Comparison of ENCODE assay signal across 10 cellular contexts in genomic region chr17:78154903-78155811, GRCh38. TPM values are rescaled to one million over a fixed set of nuclear protein-coding genes. Genes with fewer than 3 reads are reported as not detected.
DNase-seq lines count a peak whose midpoint lies in the region; ATAC-seq and TF ChIP-seq lines count a peak whose summit lies in the region.
"Had no signal": no experiment of that assay in that cellular context is flagged by ENCODE, and none has a peak within 500 bp of the region (broad histone marks: within the 10 kb centered on the region; RNA-seq: fewer than 3 reads in every experiment).

No MANE protein-coding gene starts in this region.

- no peak overlapping the region for H2BK120ac ChIP-seq in mesendoderm (ENCODE audit: low read depth, low read length)

- no peak overlapping the region for H3K56ac ChIP-seq in mesendoderm (ENCODE audit: low read length)

- H3K36me3 Mint-ChIP-seq in activated T-cell treated with anti-CD3 and anti-CD28 coated beads, Interleukin-2, amount 50 U/mL, for 4 hours (ENCODE audit: insufficient read depth) = no peaks in the 10 kb centered on the region
- no peaks in the 10 kb centered on the region for H3K36me3 Mint-ChIP-seq in activated T-cell treated with anti-CD3 and anti-CD28 coated beads, Interleukin-2, amount 50 U/mL, for 24 hours (ENCODE audit: low read depth)
- no peaks in the 10 kb centered on the region for H3K36me3 Mint-ChIP-seq in activated CD8-positive, alpha-beta T cell treated with anti-CD3 and anti-CD28 coated beads for 36 hours (ENCODE audit: low read depth)
- H3K36me3 Mint-ChIP-seq in Calu3 (ENCODE audit: insufficient read depth, unreplicated experiment) = no peaks in the 10 kb centered on the region

- no peak overlapping the region for H2BK5ac ChIP-seq in mesendoderm (ENCODE audit: low read length)

- H3K36me3 ChIP-seq in thymus (ENCODE audit: control insufficient read depth, insufficient read depth) (no peaks in the 10 kb centered on the region), WERI-Rb-1 (no peaks in the 10 kb centered on the region), mesendoderm (ENCODE audit: control insufficient read depth, insufficient read depth, low read length) (no peaks in the 10 kb centered on the region)

- no peak overlapping the region for H3K4me3 Mint-ChIP-seq in activated T-cell treated with anti-CD3 and anti-CD28 coated beads, Interleukin-2, amount 50 U/mL, for 4 hours
- no peak overlapping the region for H3K4me3 Mint-ChIP-seq in activated T-cell treated with anti-CD3 and anti-CD28 coated beads, Interleukin-2, amount 50 U/mL, for 24 hours
- no peak overlapping the region for H3K4me3 Mint-ChIP-seq in activated CD8-positive, alpha-beta T cell treated with anti-CD3 and anti-CD28 coated beads for 36 hours
- no peak overlapping the region for H3K4me3 Mint-ChIP-seq in Calu3 (ENCODE audit: low read depth, unreplicated experiment)

- no peak overlapping the region for H2BK15ac ChIP-seq in mesendoderm (replicated peaks; ENCODE audit: low read depth)

- ATAC-seq in activated T-cell treated with anti-CD3 and anti-CD28 coated beads, Interleukin-2, amount 50 U/mL, for 4 hours = peak; percentile 46 to 50
- peak; percentile 45 for ATAC-seq in HG03066 (IDR thresholded peaks at IDR 0.05; ENCODE audit: low read depth, unreplicated experiment)
- peak; percentile 81 for ATAC-seq in activated CD8-positive, alpha-beta T cell treated with anti-CD3 and anti-CD28 coated beads for 36 hours

- no peak for TF ChIP-seq CTCF in activated CD8-positive, alpha-beta T cell treated with anti-CD3 and anti-CD28 coated beads for 36 hours (IDR thresholded peaks at IDR 0.05)
- TF ChIP-seq CTCF in WERI-Rb-1 (IDR thresholded peaks at IDR 0.05; ENCODE audit: low read depth, low read length) (no peak), Calu3 (IDR thresholded peaks at IDR 0.05; ENCODE audit: unreplicated experiment) (no peak)

- H3K9me3 ChIP-seq in thymus (ENCODE audit: control insufficient read depth) (no peaks in the 10 kb centered on the region), WERI-Rb-1 (ENCODE audit: severe bottlenecking) (no peaks in the 10 kb centered on the region)

- peaks cover 2% of the 10 kb centered on the region for H3K27me3 Mint-ChIP-seq in activated T-cell treated with anti-CD3 and anti-CD28 coated beads, Interleukin-2, amount 50 U/mL, for 4 hours (ENCODE audit: low read depth)
- H3K27me3 Mint-ChIP-seq in activated T-cell treated with anti-CD3 and anti-CD28 coated beads, Interleukin-2, amount 50 U/mL, for 24 hours = no peaks in the 10 kb centered on the region
- H3K27me3 Mint-ChIP-seq in activated CD8-positive, alpha-beta T cell treated with anti-CD3 and anti-CD28 coated beads for 36 hours = no peaks in the 10 kb centered on the region
- H3K27me3 Mint-ChIP-seq in Calu3 (ENCODE audit: unreplicated experiment) = no peaks in the 10 kb centered on the region

- H3K18ac ChIP-seq in mesendoderm (ENCODE audit: low read length) = no peak overlapping the region

- no TSS peak for BruUV-seq in Calu3 (replicated peaks; lab: Mats Ljungman, UMichigan)

- H3K27me3 ChIP-seq in thymus (ENCODE audit: control insufficient read depth, insufficient read depth) (no peaks in the 10 kb centered on the region), WERI-Rb-1 (ENCODE audit: insufficient read depth, low read depth, severe bottlenecking) (no peaks in the 10 kb centered on the region), mesendoderm (ENCODE audit: insufficient read depth, low read length, poor library complexity) (no peaks in the 10 kb centered on the region)

- H3K4me1 ChIP-seq in thymus (ENCODE audit: control insufficient read depth, insufficient read depth, low read length) = no peaks in the 10 kb centered on the region
- H3K4me1 ChIP-seq in mesendoderm (ENCODE audit: control insufficient read depth, low read depth, low read length) = no peaks in the 10 kb centered on the region

- H3K4me3 ChIP-seq in thymus (ENCODE audit: low read length) = no peak overlapping the region
- H3K4me3 ChIP-seq in WERI-Rb-1 (ENCODE audit: low read depth, low read length) = no peak overlapping the region
- no peak overlapping the region for H3K4me3 ChIP-seq in mesendoderm (ENCODE audit: low read length)

- no peak for DNase-seq in activated T-cell treated with anti-CD3 and anti-CD28 coated beads, Interleukin-2, amount 50 U/mL, for 4 hours
- no peak for DNase-seq in activated T-cell treated with anti-CD3 and anti-CD28 coated beads, Interleukin-2, amount 50 U/mL, for 24 hours
- peak; percentile 64 for DNase-seq in activated CD8-positive, alpha-beta T cell treated with anti-CD3 and anti-CD28 coated beads for 36 hours
- DNase-seq in WERI-Rb-1 (no peak), Calu3 (no peak), mesendoderm (no peak)
- DNase-seq: effector CD4-positive, alpha-beta T cell had no signal

- H3K4me2 ChIP-seq in mesendoderm (ENCODE audit: low read length) = no peak overlapping the region

- no peaks in the 10 kb centered on the region for H3K79me2 ChIP-seq in mesendoderm (ENCODE audit: control insufficient read depth, insufficient read depth, low read length)

- H4K5ac ChIP-seq in mesendoderm (ENCODE audit: low read length) = no peak overlapping the region

- no peak overlapping the region for H3K9ac ChIP-seq in mesendoderm (ENCODE audit: low read length)

- no peaks in the 10 kb centered on the region for H3K79me1 ChIP-seq in mesendoderm (ENCODE audit: low read length)

- peaks cover 9% of the 10 kb centered on the region for H3K4me1 Mint-ChIP-seq in activated T-cell treated with anti-CD3 and anti-CD28 coated beads, Interleukin-2, amount 50 U/mL, for 4 hours (ENCODE audit: low read depth)
- peaks cover 10% of the 10 kb centered on the region for H3K4me1 Mint-ChIP-seq in activated T-cell treated with anti-CD3 and anti-CD28 coated beads, Interleukin-2, amount 50 U/mL, for 24 hours (ENCODE audit: low read depth)
- H3K4me1 Mint-ChIP-seq in activated CD8-positive, alpha-beta T cell treated with anti-CD3 and anti-CD28 coated beads for 36 hours (ENCODE audit: low read depth) = peaks cover 12% of the 10 kb centered on the region
- peaks cover 17% of the 10 kb centered on the region for H3K4me1 Mint-ChIP-seq in Calu3 (ENCODE audit: low read depth, unreplicated experiment)

- intact Hi-C loops in activated CD8-positive, alpha-beta T cell treated with anti-CD3 and anti-CD28 coated beads for 36 hours (cut with micrococcal nuclease) = no loop called here
- intact Hi-C loops in Calu3 (cut with micrococcal nuclease; ENCODE audit: unreplicated experiment) = no loop called here

- H3K27ac Mint-ChIP-seq in activated T-cell treated with anti-CD3 and anti-CD28 coated beads, Interleukin-2, amount 50 U/mL, for 24 hours = no peak overlapping the region
- H3K27ac Mint-ChIP-seq in activated CD8-positive, alpha-beta T cell treated with anti-CD3 and anti-CD28 coated beads for 36 hours = peak overlapping the region; percentile 13
- H3K27ac Mint-ChIP-seq in Calu3 (ENCODE audit: unreplicated experiment) = no peak overlapping the region

- POLR2A ChIA-PET in activated CD8-positive, alpha-beta T cell treated with anti-CD3 and anti-CD28 coated beads for 36 hours (lab: Charles Lee) = interaction anchor here (1.1 to 1.6 kb wide), 3 partner anchors 12 to 14 kb away, joined by 3 to 5 read pairs (median 5); partner anchors contain the start of gene SYNGR2

- H4K8ac ChIP-seq in mesendoderm (ENCODE audit: low read depth, low read length) = no peak overlapping the region

- H3K9me3 Mint-ChIP-seq in activated T-cell treated with anti-CD3 and anti-CD28 coated beads, Interleukin-2, amount 50 U/mL, for 4 hours = no peaks in the 10 kb centered on the region
- H3K9me3 Mint-ChIP-seq in activated T-cell treated with anti-CD3 and anti-CD28 coated beads, Interleukin-2, amount 50 U/mL, for 24 hours = no peaks in the 10 kb centered on the region
- no peaks in the 10 kb centered on the region for H3K9me3 Mint-ChIP-seq in activated CD8-positive, alpha-beta T cell treated with anti-CD3 and anti-CD28 coated beads for 36 hours
- no peaks in the 10 kb centered on the region for H3K9me3 Mint-ChIP-seq in Calu3 (ENCODE audit: low read depth, unreplicated experiment)

- H3K27ac ChIP-seq in thymus (ENCODE audit: low read depth) = peak overlapping the region; percentile 65
- H3K27ac ChIP-seq in WERI-Rb-1 = no peak overlapping the region
- no peak overlapping the region for H3K27ac ChIP-seq in mesendoderm (ENCODE audit: low read depth, low read length)

- CTCF ChIA-PET in activated CD8-positive, alpha-beta T cell treated with anti-CD3 and anti-CD28 coated beads for 36 hours (lab: Charles Lee) = interaction anchor here (1.9 kb wide), 1 partner anchor 21 kb away, joined by 5 read pairs; no protein-coding TSS in a partner anchor
- CTCF ChIA-PET in Calu3 (lab: Charles Lee) = interaction anchor here (0.7 kb wide), 1 partner anchor 14 kb away, joined by 10 read pairs; no protein-coding TSS in a partner anchor

- H3K23ac ChIP-seq in mesendoderm (ENCODE audit: low read length) = no peak overlapping the region

- no peak overlapping the region for H3K4ac ChIP-seq in mesendoderm (ENCODE audit: low read depth, low read length)

- WGBS in thymus = 86% methylated on average over 11 of the region's 11 CpGs
- WGBS in mesendoderm (ENCODE audit: extremely low coverage, insufficient coverage, low lambda C conversion rate) = no CpG with 5 or more reads among the region's 11 CpGs

- H2AK5ac ChIP-seq in mesendoderm (ENCODE audit: low read length) = no peak overlapping the region

RNA-seq across cellular contexts. Expression of gene C17orf99, which starts 9.0 kb away (rescaled TPM):
- total RNA-seq in activated T-cell treated with anti-CD3 and anti-CD28 coated beads, Interleukin-2, amount 50 U/mL, for 4 hours = not detected
- total RNA-seq in activated CD8-positive, alpha-beta T cell treated with anti-CD3 and anti-CD28 coated beads for 36 hours = under 1 TPM in 1 of 2 experiments, not detected in 1; 0.51 TPM
- polyA plus RNA-seq in thymus = 9.8 TPM
- total RNA-seq in Calu3 (2022) = not detected in 2 replicates
- polyA plus RNA-seq in mesendoderm (2013, experiment 1 of 2) = not detected
- polyA plus RNA-seq in mesendoderm (2013, experiment 2 of 2) = not detected
- total RNA-seq: subcutaneous adipose tissue had no signal

RNA-seq across cellular contexts. Expression of gene SYNGR2, which starts 13.2 kb away (rescaled TPM):
- 100 to 1,000 TPM; 192 to 224 (median 196) TPM for total RNA-seq in activated T-cell treated with anti-CD3 and anti-CD28 coated beads, Interleukin-2, amount 50 U/mL, for 4 hours
- total RNA-seq in activated CD8-positive, alpha-beta T cell treated with anti-CD3 and anti-CD28 coated beads for 36 hours = 10 to 100 TPM; 92.6 to 95.1 TPM
- polyA plus RNA-seq in thymus = 149 TPM
- total RNA-seq in Calu3 (2022) = 204 and 229 TPM in 2 replicates
- polyA plus RNA-seq in mesendoderm (2013, experiment 1 of 2) = 23.3 TPM
- 23.1 TPM for polyA plus RNA-seq in mesendoderm (2013, experiment 2 of 2)

RNA-seq across cellular contexts. Expression of gene TMC8, which starts 24.6 kb away (rescaled TPM):
- 10 to 100 TPM; 46.9 to 69.4 (median 61.7) TPM for total RNA-seq in activated T-cell treated with anti-CD3 and anti-CD28 coated beads, Interleukin-2, amount 50 U/mL, for 4 hours
- 100 to 1,000 TPM; 182 to 197 TPM for total RNA-seq in activated CD8-positive, alpha-beta T cell treated with anti-CD3 and anti-CD28 coated beads for 36 hours
- polyA plus RNA-seq in thymus = 196 TPM
- 1.1 and 2.1 TPM in 2 replicates for total RNA-seq in Calu3 (2022)
- 0.84 TPM for polyA plus RNA-seq in mesendoderm (2013, experiment 1 of 2)
- 0.60 TPM for polyA plus RNA-seq in mesendoderm (2013, experiment 2 of 2)

RNA-seq across cellular contexts. Expression of gene TMC6, which starts 26.6 kb away (rescaled TPM):
- 10 to 100 TPM; 79.1 to 87.1 (median 81.5) TPM for total RNA-seq in activated T-cell treated with anti-CD3 and anti-CD28 coated beads, Interleukin-2, amount 50 U/mL, for 4 hours
- total RNA-seq in activated CD8-positive, alpha-beta T cell treated with anti-CD3 and anti-CD28 coated beads for 36 hours = 100 to 1,000 TPM; 209 to 213 TPM
- polyA plus RNA-seq in thymus = 174 TPM
- total RNA-seq in Calu3 (2022) = 116 and 133 TPM in 2 replicates
- polyA plus RNA-seq in mesendoderm (2013, experiment 1 of 2) = 47.4 TPM
- polyA plus RNA-seq in mesendoderm (2013, experiment 2 of 2) = 45.1 TPM

RNA-seq across cellular contexts. Expression of gene TK1, which starts 31.7 kb away (rescaled TPM):
- total RNA-seq in activated T-cell treated with anti-CD3 and anti-CD28 coated beads, Interleukin-2, amount 50 U/mL, for 4 hours = 10 to 100 TPM; 23.0 to 30.3 (median 26.8) TPM
- total RNA-seq in activated CD8-positive, alpha-beta T cell treated with anti-CD3 and anti-CD28 coated beads for 36 hours = 100 to 1,000 TPM; 175 to 179 TPM
- polyA plus RNA-seq in thymus = 3.8 TPM
- 89.7 and 95.3 TPM in 2 replicates for total RNA-seq in Calu3 (2022)
- 73.3 TPM for polyA plus RNA-seq in mesendoderm (2013, experiment 1 of 2)
- 72.5 TPM for polyA plus RNA-seq in mesendoderm (2013, experiment 2 of 2)

Comparison
In these comparisons a context has a peak if more than half of its experiments do, and no peak if none do; other contexts are left out.
1. RNA of gene TMC8, which starts 24.6 kb away (total RNA-seq): 182 to 197 TPM in activated CD8-positive, alpha-beta T cell treated with anti-CD3 and anti-CD28 coated beads for 36 hours and 46.9 to 69.4 TPM in activated T-cell treated with anti-CD3 and anti-CD28 coated beads, Interleukin-2, amount 50 U/mL, for 4 hours; 1.1 to 2.1 TPM in Calu3; every median in the first group is over 10 times any median in the second.
2. Peak in every context shown above with its lines, with median percentiles within 50 percentile points of each other: ATAC-seq.